In genomic region chr5:35852084-35852734, GRCh38 we compare ENCODE assay signal across 9 cellular contexts. TPM values are rescaled to one million over a fixed set of nuclear protein-coding genes. Genes with fewer than 3 reads are reported as not detected.
DNase-seq lines count a peak whose midpoint lies in the region; ATAC-seq lines count a peak whose summit lies in the region.
"Had no signal": no experiment of that assay in that cellular context is flagged by ENCODE, and none has a peak within 500 bp of the region (broad histone marks: within the 10 kb centered on the region; RNA-seq: fewer than 3 reads in every experiment).

No MANE protein-coding gene starts in this region.

- no peaks in the 10 kb centered on the region for H3K27me3 Mint-ChIP-seq in activated CD8-positive, alpha-beta memory T cell treated with anti-CD3 and anti-CD28 coated beads, Interleukin-2, amount 10 ng/mL, durations not matched to agents 7 days and 5 days

- peak overlapping the region; percentile 72 for H3K4me3 Mint-ChIP-seq in activated CD8-positive, alpha-beta memory T cell treated with anti-CD3 and anti-CD28 coated beads, Interleukin-2, amount 10 ng/mL, durations not matched to agents 7 days and 5 days
- H3K4me3 Mint-ChIP-seq: neural crest cell had no signal

- peak overlapping the region; percentile 96 for H3K27ac Mint-ChIP-seq in activated CD8-positive, alpha-beta memory T cell treated with anti-CD3 and anti-CD28 coated beads, Interleukin-2, amount 10 ng/mL, durations not matched to agents 7 days and 5 days

- peaks cover 66% of the 10 kb centered on the region for H3K4me1 Mint-ChIP-seq in activated CD8-positive, alpha-beta memory T cell treated with anti-CD3 and anti-CD28 coated beads, Interleukin-2, amount 10 ng/mL, durations not matched to agents 7 days and 5 days

- DNase-seq in activated CD8-positive, alpha-beta memory T cell treated with anti-CD3 and anti-CD28 coated beads, Interleukin-2, amount 10 ng/mL, durations not matched to agents 7 days and 5 days, result peak; percentile 59
- DNase-seq in stimulated activated CD4-positive, alpha-beta T cell treated with anti-CD3 and anti-CD28 coated beads, Interleukin-2, amount 100 ng/mL, for 24 hours, result peak; percentile 50 to 61
- no peak for DNase-seq in AG08396 (ENCODE audit: low spot score)
- DNase-seq in NCI-H748 treated with DMSO at 0.1 percent for 48 hours (lab: John Stamatoyannopoulos, UW), result no peak
- no peak for DNase-seq in HPDE6-E6E7 (ENCODE audit: extremely low spot score)

- CTCF ChIA-PET in activated CD8-positive, alpha-beta memory T cell treated with anti-CD3 and anti-CD28 coated beads, Interleukin-2, amount 10 ng/mL, durations not matched to agents 7 days and 5 days (lab: Charles Lee), result interaction anchor here (1.1 to 4.0 kb wide), 7 partner anchors 10 to 75 kb away, joined by 3 to 15 read pairs (median 4); no protein-coding TSS in a partner anchor

- peaks cover 12% of the 10 kb centered on the region for H3K36me3 Mint-ChIP-seq in activated CD8-positive, alpha-beta memory T cell treated with anti-CD3 and anti-CD28 coated beads, Interleukin-2, amount 10 ng/mL, durations not matched to agents 7 days and 5 days

- ATAC-seq in GM18517 (IDR thresholded peaks at IDR 0.05; ENCODE audit: unreplicated experiment), result peak; percentile 52
- ATAC-seq in HG03558 (IDR thresholded peaks at IDR 0.05; ENCODE audit: extremely low read depth, unreplicated experiment), result peak; percentile 63
- peak; percentile 22 for ATAC-seq in activated CD8-positive, alpha-beta memory T cell treated with anti-CD3 and anti-CD28 coated beads, Interleukin-2, amount 10 ng/mL, durations not matched to agents 7 days and 5 days
- ATAC-seq in GM21737 (IDR thresholded peaks at IDR 0.05; ENCODE audit: unreplicated experiment), result no peak

- H3K9me3 Mint-ChIP-seq in activated CD8-positive, alpha-beta memory T cell treated with anti-CD3 and anti-CD28 coated beads, Interleukin-2, amount 10 ng/mL, durations not matched to agents 7 days and 5 days (ENCODE audit: low read depth), result peaks cover 6% of the 10 kb centered on the region
- H3K9me3 Mint-ChIP-seq: neural crest cell had no signal

RNA-seq across cellular contexts. Expression of gene IL7R, which starts 4.5 kb away (rescaled TPM):
- 10 to 100 TPM; 10.4 to 30.7 TPM for total RNA-seq in activated CD8-positive, alpha-beta memory T cell treated with anti-CD3 and anti-CD28 coated beads, Interleukin-2, amount 10 ng/mL, durations not matched to agents 7 days and 5 days
- total RNA-seq: neural crest cell had no signal

Comparison
In these comparisons a context has a peak if more than half of its experiments do, and no peak if none do; other contexts are left out.
1. DNase-seq: peak in activated CD8-positive, alpha-beta memory T cell treated with anti-CD3 and anti-CD28 coated beads, Interleukin-2, amount 10 ng/mL, durations not matched to agents 7 days and 5 days (single experiment) and stimulated activated CD4-positive, alpha-beta T cell treated with anti-CD3 and anti-CD28 coated beads, Interleukin-2, amount 100 ng/mL, for 24 hours (2 of 2); none in AG08396 (single experiment), NCI-H748 treated with DMSO at 0.1 percent for 48 hours (single experiment) and HPDE6-E6E7 (single experiment).